In genomic region chr19:5498817-5499535, GRCh38 we compare ENCODE assay signal across 1 cellular context.
TF ChIP-seq lines count a peak whose summit lies in the region.

No MANE protein-coding gene starts in this region.

TF ChIP-seq in HepG2, 621 proteins besides CTCF, POLR2A, EP300 and RAD21:
- TF ChIP-seq HNF4A (CRISPR knock-in tag; IDR thresholded peaks at IDR 0.05) = no peak
- TF ChIP-seq REXO4 (CRISPR knock-in tag; IDR thresholded peaks at IDR 0.05; ENCODE audit: borderline replicate concordance) = no peak
- no peak for TF ChIP-seq MXD4 (CRISPR knock-in tag; IDR thresholded peaks at IDR 0.05)
- TF ChIP-seq AHDC1 (CRISPR knock-in tag; IDR thresholded peaks at IDR 0.05; ENCODE audit: borderline replicate concordance) = no peak
- TF ChIP-seq PRMT3 (CRISPR knock-in tag; IDR thresholded peaks at IDR 0.05; ENCODE audit: borderline replicate concordance, low read depth) = no peak
